In the genomic region with DNA sequence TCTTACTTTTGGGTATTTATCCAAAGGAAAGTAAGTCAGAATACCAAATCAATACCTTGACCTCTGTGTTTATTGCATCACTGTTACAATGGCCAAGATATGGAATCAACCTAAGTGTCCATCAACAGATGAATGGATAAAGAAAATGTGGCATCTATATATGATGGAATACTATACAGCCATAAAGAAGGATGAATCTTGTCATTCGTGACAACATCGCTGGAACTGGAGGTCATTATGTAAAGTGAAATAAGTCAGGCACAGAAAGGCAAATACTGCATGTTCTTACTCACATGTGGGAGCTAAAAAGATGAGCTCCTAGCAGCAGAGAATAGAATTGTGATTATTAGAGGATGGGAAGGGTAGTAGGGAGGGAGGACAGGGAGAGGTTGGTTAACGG, we compare ENCODE assay signal across 31 cellular contexts. TPM values are rescaled to one million over a fixed set of nuclear protein-coding genes. Genes with fewer than 3 reads are reported as not detected.
"Had no signal": no experiment of that assay in that cellular context is flagged by ENCODE, and none has a peak within 500 bp of the region (broad histone marks: within the 10 kb centered on the region; RNA-seq: fewer than 3 reads in every experiment).

No MANE protein-coding gene starts in this region.

- DNase-seq: colonic mucosa; cortex of kidney; dermis blood vessel endothelial cell; dorsolateral prefrontal cortex; effector CD4-positive, alpha-beta T cell; effector CD8-positive, alpha-beta T cell; effector memory CD4-positive, alpha-beta T cell; effector memory CD8-positive, alpha-beta T cell; endodermal cell; erythroblast; esophagus squamous epithelium; foreskin fibroblast; foreskin keratinocyte; foreskin melanocyte; gastrocnemius medialis; glutamatergic neuron; head of caudate nucleus; heart left ventricle; heart right ventricle had no signal

- H3K4me3 ChIP-seq: colonic mucosa, coronary artery, dorsolateral prefrontal cortex, esophagus muscularis mucosa, esophagus squamous epithelium, gastrocnemius medialis, gastroesophageal sphincter, heart left ventricle, heart right ventricle had no signal

- FAIRE-seq: colon, endometrium, endothelial cell of umbilical vein, frontal cortex had no signal

- H3K27me3 ChIP-seq: colonic mucosa, dorsolateral prefrontal cortex, esophagus muscularis mucosa, esophagus squamous epithelium, foreskin keratinocyte, gastrocnemius medialis, gastroesophageal sphincter, heart left ventricle, heart right ventricle had no signal

- H3K4me1 ChIP-seq: colonic mucosa, gastrocnemius medialis had no signal

- H3K36me3 ChIP-seq: colonic mucosa, esophagus muscularis mucosa, esophagus squamous epithelium, gastrocnemius medialis, gastroesophageal sphincter, heart left ventricle, heart right ventricle had no signal

- H3K27ac ChIP-seq: colonic mucosa, coronary artery, dorsolateral prefrontal cortex, epithelial cell of prostate, esophagus muscularis mucosa, esophagus squamous epithelium, foreskin keratinocyte, gastrocnemius medialis, gastroesophageal sphincter, heart left ventricle, heart right ventricle had no signal

- ATAC-seq: effector memory CD8-positive, alpha-beta T cell; esophagus mucosa; foreskin keratinocyte; gastrocnemius medialis; gastroesophageal sphincter; heart left ventricle; heart right ventricle had no signal

- H3K9me3 ChIP-seq: colonic mucosa, esophagus muscularis mucosa, gastrocnemius medialis had no signal

RNA-seq across cellular contexts. Expression of a gene that starts 34.6 kb away (rescaled TPM):
- total RNA-seq: dermis blood vessel endothelial cell, dermis microvascular lymphatic vessel endothelial cell, epithelial cell of proximal tubule, esophagus mucosa, esophagus muscularis mucosa, foreskin keratinocyte, frontal cortex, gastroesophageal sphincter, heart right ventricle had no signal
- polyA plus RNA-seq: endothelial cell of umbilical vein, fibroblast of lung, foreskin keratinocyte, heart left ventricle, heart right ventricle had no signal
